In genomic region chr9:74498616-74499095, GRCh38 we compare ENCODE assay signal across 9 cellular contexts. TPM values are rescaled to one million over a fixed set of nuclear protein-coding genes. Genes with fewer than 3 reads are reported as not detected.
DNase-seq lines count a peak whose midpoint lies in the region; FAIRE-seq and TF ChIP-seq lines count a peak whose summit lies in the region.
"Had no signal": no experiment of that assay in that cellular context is flagged by ENCODE, and none has a peak within 500 bp of the region (broad histone marks: within the 10 kb centered on the region; RNA-seq: fewer than 3 reads in every experiment).

No MANE protein-coding gene starts in this region.

- intact Hi-C loops in breast epithelium (cut with DNase I; ENCODE audit: low total_unique reads) (no loop called here), MCF 10A (cut with micrococcal nuclease) (no loop called here), colonic mucosa (cut with DNase I) (no loop called here)

- no peak overlapping the region for H3K27ac ChIP-seq in breast epithelium
- no peak overlapping the region for H3K27ac ChIP-seq in colonic mucosa
- H3K27ac ChIP-seq in Karpas-422 (ENCODE audit: low read length), result no peak overlapping the region

- no peak for FAIRE-seq in urothelium cell line (lab: Jason Lieb, UNC)

- H3K27me3 Mint-ChIP-seq in MCF 10A (ENCODE audit: insufficient read depth, unreplicated experiment), result peaks cover 57% of the 10 kb centered on the region

- H3K9ac ChIP-seq in colonic mucosa (ENCODE audit: low read depth in 2 of 2, low read length in 2 of 2) (no peak overlapping the region), mucosa of stomach (ENCODE audit: low read length) (no peak overlapping the region), Karpas-422 (ENCODE audit: low read length) (no peak overlapping the region)

- H3K9me3 ChIP-seq in breast epithelium (no peaks in the 10 kb centered on the region), colonic mucosa (no peaks in the 10 kb centered on the region), mucosa of stomach (ENCODE audit: control insufficient read depth, low read length) (no peaks in the 10 kb centered on the region), Karpas-422 (ENCODE audit: low read length) (no peaks in the 10 kb centered on the region)

- H3K4me1 ChIP-seq in breast epithelium (no peaks in the 10 kb centered on the region), colonic mucosa (no peaks in the 10 kb centered on the region), mucosa of stomach (ENCODE audit: control insufficient read depth, insufficient read depth, low read length) (no peaks in the 10 kb centered on the region), Karpas-422 (ENCODE audit: low read length) (peaks cover 12% of the 10 kb centered on the region)

- no TSS peak for BruUV-seq in MCF 10A (replicated peaks; lab: Mats Ljungman, UMichigan)

- H3K36me3 Mint-ChIP-seq in MCF 10A (ENCODE audit: insufficient read depth, unreplicated experiment), result no peaks in the 10 kb centered on the region

- no peak overlapping the region for H3K4me2 ChIP-seq in Karpas-422 (ENCODE audit: low read depth, low read length, poor library complexity, severe bottlenecking)

- H3K9me2 ChIP-seq in Karpas-422 (replicated peaks; ENCODE audit: insufficient read depth, low read length), result no peaks in the 10 kb centered on the region

- H3K27ac Mint-ChIP-seq in MCF 10A (ENCODE audit: low read depth, unreplicated experiment), result no peak overlapping the region

- H2AFZ ChIP-seq in Karpas-422 (ENCODE audit: low read length), result no peak overlapping the region

- no peaks in the 10 kb centered on the region for H3K36me3 ChIP-seq in breast epithelium
- H3K36me3 ChIP-seq in colonic mucosa, result no peaks in the 10 kb centered on the region
- H3K36me3 ChIP-seq in mucosa of stomach (ENCODE audit: control insufficient read depth, insufficient read depth, low read length), result no peaks in the 10 kb centered on the region
- H3K36me3 ChIP-seq in Karpas-422 (ENCODE audit: insufficient read depth, low read length), result no peaks in the 10 kb centered on the region

- peak overlapping the region; percentile 52 to 74 (median 58) for H3K4me3 ChIP-seq in breast epithelium
- peak overlapping the region; percentile 44 for H3K4me3 ChIP-seq in colonic mucosa
- H3K4me3 ChIP-seq in mucosa of stomach (ENCODE audit: low read length), result peak overlapping the region; percentile 31
- H3K4me3 ChIP-seq in Karpas-422 (ENCODE audit: low read length), result no peak overlapping the region

- DNase-seq in breast epithelium (ENCODE audit: low spot score in 2 of 2), result no peak
- DNase-seq in MCF 10A (ENCODE audit: unreplicated experiment), result no peak
- DNase-seq in colonic mucosa, result no peak
- DNase-seq in urothelium cell line (ENCODE audit: low spot score), result peak; percentile 6
- no peak for DNase-seq in Karpas-422
- DNase-seq in activated effector memory CD4-positive, alpha-beta T cell treated with anti-CD3 and anti-CD28 coated beads, Interleukin-2, amount 50 U/mL, for 16 hours, result no peak
- DNase-seq in kidney glomerular epithelial cell (lab: John Stamatoyannopoulos, UW), result no peak
- DNase-seq: activated gamma-delta T cell treated with Interleukin-2 at 50 U/mL for 16 hours had no signal

- H3K27me3 ChIP-seq in breast epithelium, result peaks cover 0 to 32% of the 10 kb centered on the region in 2 donors
- H3K27me3 ChIP-seq in colonic mucosa, result peaks cover 43% of the 10 kb centered on the region
- H3K27me3 ChIP-seq in mucosa of stomach (ENCODE audit: control insufficient read depth, insufficient read depth, low read length), result peaks cover 52% of the 10 kb centered on the region
- no peaks in the 10 kb centered on the region for H3K27me3 ChIP-seq in Karpas-422 (ENCODE audit: low read length)

- CTCF ChIA-PET in MCF 10A (lab: Yijun Ruan, JAX), result no interaction called here

- H3K9me3 Mint-ChIP-seq in MCF 10A (ENCODE audit: unreplicated experiment), result no peaks in the 10 kb centered on the region

- H3K4me1 Mint-ChIP-seq in MCF 10A (ENCODE audit: insufficient read depth, unreplicated experiment), result peaks cover 11% of the 10 kb centered on the region

- H3K79me2 ChIP-seq in Karpas-422 (ENCODE audit: low read length), result no peaks in the 10 kb centered on the region

- TF ChIP-seq CTCF in breast epithelium (IDR thresholded peaks at IDR 0.05) (no peak), MCF 10A (IDR thresholded peaks at IDR 0.05; ENCODE audit: unreplicated experiment) (no peak), colonic mucosa (IDR thresholded peaks at IDR 0.05) (no peak)

- no peaks in the 10 kb centered on the region for H4K20me1 ChIP-seq in Karpas-422 (ENCODE audit: insufficient read depth, low read depth, low read length)

- POLR2A ChIA-PET in MCF 10A (lab: Yijun Ruan, JAX), result no interaction called here

- no peak for TF ChIP-seq POLR2A in breast epithelium (IDR thresholded peaks at IDR 0.05)

- no peak overlapping the region for H3K4me3 Mint-ChIP-seq in MCF 10A (ENCODE audit: unreplicated experiment)

RNA-seq across cellular contexts. Expression of gene RORB, which starts 1.5 kb away (rescaled TPM):
- total RNA-seq in breast epithelium, result 1 to 10 TPM in 2 of 3 donors, under 1 TPM in 1; 0.33 to 3.7 (median 1.0) TPM
- not detected in 2 replicates for total RNA-seq in MCF 10A (2022)
- total RNA-seq in colonic mucosa, result under 1 TPM; 0.13 to 0.15 TPM
- total RNA-seq in Karpas-422 (2014; rRNA removed; shearing (Covaris generic); ENCODE audit: low replicate concordance), result 0.79 and 1.1 TPM in 2 replicates
